Comparison of ENCODE assay signal across 13 cellular contexts in genomic region chr22:43897751-43898261, GRCh38. TPM values are rescaled to one million over a fixed set of nuclear protein-coding genes. Genes with fewer than 3 reads are reported as not detected.
A peak's percentile ranks its signal among the peaks of the same experiment; 100 is the strongest.
DNase-seq lines count a peak whose midpoint lies in the region; ATAC-seq, FAIRE-seq and TF ChIP-seq lines count a peak whose summit lies in the region.
"Had no signal": no experiment of that assay in that cellular context is flagged by ENCODE, and none has a peak within 500 bp of the region (broad histone marks: within the 10 kb centered on the region; RNA-seq: fewer than 3 reads in every experiment).

No MANE protein-coding gene starts in this region.

- H3K4me2 ChIP-seq in mesenchymal stem cell (ENCODE audit: low read length, poor library complexity, severe bottlenecking): no peak overlapping the region

- H3K36me3 Mint-ChIP-seq in Calu3 (ENCODE audit: insufficient read depth, unreplicated experiment): no peaks in the 10 kb centered on the region
- H3K36me3 Mint-ChIP-seq: activated CD8-positive, alpha-beta memory T cell treated with anti-CD3 and anti-CD28 coated beads, Interleukin-2, amount 10 ng/mL, durations not matched to agents 7 days and 5 days had no signal

- H3K4me3 ChIP-seq in bronchial epithelial cell (ENCODE audit: low read depth, low read length) (no peak overlapping the region), mesenchymal stem cell (ENCODE audit: insufficient read depth in 1 of 2, low read depth in 1 of 2, low read length in 2 of 2) (no peak overlapping the region), transverse colon (no peak overlapping the region)
- H3K4me3 ChIP-seq: cardiac muscle cell had no signal

- no peak overlapping the region for H2BK15ac ChIP-seq in mesenchymal stem cell (ENCODE audit: low read depth, poor library complexity, severe bottlenecking)

- CTCF ChIA-PET in Calu3 (lab: Charles Lee): interaction anchor here (1.0 to 1.1 kb wide), 2 partner anchors 15 to 48 kb away, joined by 4 read pairs; no protein-coding TSS in a partner anchor

- WGBS in mesenchymal stem cell: 61% methylated on average over 12 of the region's 12 CpGs
- 53 to 80% methylated on average over 1 to 12 of the region's 12 CpGs for WGBS in transverse colon (ENCODE audit: low coverage in 1 of 2), 2 donors

- peak overlapping the region; percentile 39 for H2AK5ac ChIP-seq in mesenchymal stem cell (ENCODE audit: low read length, severe bottlenecking)

- H3K4me1 ChIP-seq in mesenchymal stem cell (ENCODE audit: control insufficient read depth, insufficient read depth, low read depth, low read length) (peaks cover 34% of the 10 kb centered on the region), transverse colon (no peaks in the 10 kb centered on the region)

- TF ChIP-seq CTCF in Calu3 (IDR thresholded peaks at IDR 0.05; ENCODE audit: unreplicated experiment): no peak
- no peak for TF ChIP-seq CTCF in bronchial epithelial cell (IDR thresholded peaks at IDR 0.05; ENCODE audit: insufficient read depth, low read length, severe bottlenecking)
- TF ChIP-seq CTCF in transverse colon (IDR thresholded peaks at IDR 0.05): no peak

- ATAC-seq in GM21717 (IDR thresholded peaks at IDR 0.05; ENCODE audit: unreplicated experiment) (no peak), HG02973 (IDR thresholded peaks at IDR 0.05; ENCODE audit: unreplicated experiment) (no peak), HG02571 (IDR thresholded peaks at IDR 0.05; ENCODE audit: unreplicated experiment) (no peak)
- ATAC-seq: activated CD8-positive, alpha-beta memory T cell treated with anti-CD3 and anti-CD28 coated beads, Interleukin-2, amount 10 ng/mL, durations not matched to agents 7 days and 5 days; T-helper 17 cell had no signal

- in situ Hi-C loops in transverse colon (cut with MboI; ENCODE audit: low pct_ligation_motif_present in 1 of 4, low pct_unique_long_range_greater_than_20kb in 1 of 4, low sequenced_read_pairs in 3 of 4): no loop called here

- H3K27ac Mint-ChIP-seq in Calu3 (ENCODE audit: unreplicated experiment): no peak overlapping the region
- H3K27ac Mint-ChIP-seq: activated CD8-positive, alpha-beta memory T cell treated with anti-CD3 and anti-CD28 coated beads, Interleukin-2, amount 10 ng/mL, durations not matched to agents 7 days and 5 days had no signal

- H3K4ac ChIP-seq in mesenchymal stem cell (ENCODE audit: low read depth in 1 of 2, low read length in 2 of 2): no peak overlapping the region

- no peak for TF ChIP-seq POLR2A in transverse colon (IDR thresholded peaks at IDR 0.05)

- peak overlapping the region in 1 of 2 experiments; percentile 37 for H3K14ac ChIP-seq in mesenchymal stem cell (ENCODE audit: low read length in 2 of 2)

- H2BK5ac ChIP-seq in mesenchymal stem cell (ENCODE audit: low read depth, low read length, poor library complexity, severe bottlenecking): no peak overlapping the region

- no peaks in the 10 kb centered on the region for H3K79me1 ChIP-seq in mesenchymal stem cell (replicated peaks; ENCODE audit: low read length, poor library complexity, severe bottlenecking)

- no peaks in the 10 kb centered on the region for H3K9me3 ChIP-seq in mesenchymal stem cell (ENCODE audit: control insufficient read depth, low read length)
- H3K9me3 ChIP-seq in transverse colon: no peaks in the 10 kb centered on the region

- H2BK12ac ChIP-seq in mesenchymal stem cell (ENCODE audit: low read length in 2 of 2): no peak overlapping the region

- H3K9ac ChIP-seq in mesenchymal stem cell (ENCODE audit: low read length): no peak overlapping the region

- FAIRE-seq in bronchial epithelial cell (lab: Jason Lieb, UNC): peak; percentile 92

- H3K36me3 ChIP-seq in bronchial epithelial cell (ENCODE audit: control insufficient read depth, insufficient read depth, low read length): no peaks in the 10 kb centered on the region
- no peaks in the 10 kb centered on the region for H3K36me3 ChIP-seq in mesenchymal stem cell (ENCODE audit: control insufficient read depth in 1 of 2, insufficient read depth in 2 of 2, low read depth in 1 of 2, low read length in 2 of 2)
- H3K36me3 ChIP-seq in transverse colon: no peaks in the 10 kb centered on the region
- H3K36me3 ChIP-seq: cardiac muscle cell had no signal

- no peak overlapping the region for H2AFZ ChIP-seq in mesenchymal stem cell (ENCODE audit: low read depth, low read length)

- no peak overlapping the region for H3K4me3 Mint-ChIP-seq in Calu3 (ENCODE audit: low read depth, unreplicated experiment)
- H3K4me3 Mint-ChIP-seq: activated CD8-positive, alpha-beta memory T cell treated with anti-CD3 and anti-CD28 coated beads, Interleukin-2, amount 10 ng/mL, durations not matched to agents 7 days and 5 days; T-helper 17 cell had no signal

- peaks cover 4% of the 10 kb centered on the region for H3K27me3 ChIP-seq in bronchial epithelial cell (ENCODE audit: control insufficient read depth, insufficient read depth, low read length)
- peaks cover 13 to 24% of the 10 kb centered on the region in 2 experiments for H3K27me3 ChIP-seq in mesenchymal stem cell (ENCODE audit: control insufficient read depth in 1 of 2, insufficient read depth in 1 of 2, low read length in 2 of 2)
- peaks cover 13% of the 10 kb centered on the region for H3K27me3 ChIP-seq in transverse colon

- no peak overlapping the region for H2BK120ac ChIP-seq in mesenchymal stem cell (ENCODE audit: low read depth, low read length)

- peaks cover 86% of the 10 kb centered on the region for H3K27me3 Mint-ChIP-seq in Calu3 (ENCODE audit: unreplicated experiment)

- DNase-seq in Calu3 (peak; percentile 33), HK-2 (ENCODE audit: unreplicated experiment) (peak; percentile 63), bronchial epithelial cell (ENCODE audit: low read depth) (peak; percentile 77), mesenchymal stem cell (peak; percentile 66), transverse colon (no peak)
- DNase-seq: activated CD8-positive, alpha-beta memory T cell treated with anti-CD3 and anti-CD28 coated beads, Interleukin-2, amount 10 ng/mL, durations not matched to agents 7 days and 5 days; NCI-H1694; T-helper 17 cell had no signal

- intact Hi-C loops in Calu3 (cut with micrococcal nuclease; ENCODE audit: unreplicated experiment): no loop called here
- intact Hi-C loops in transverse colon (cut with DNase I; ENCODE audit: low total_unique reads): no loop called here

- H4K8ac ChIP-seq in mesenchymal stem cell (ENCODE audit: low read length): peak overlapping the region; percentile 33

- H3K9me3 Mint-ChIP-seq in Calu3 (ENCODE audit: low read depth, unreplicated experiment): no peaks in the 10 kb centered on the region

- H3K23ac ChIP-seq in mesenchymal stem cell (ENCODE audit: low read length in 2 of 2): no peak overlapping the region

- BruUV-seq in Calu3 (replicated peaks; lab: Mats Ljungman, UMichigan): no TSS peak

- TF ChIP-seq EP300 in transverse colon (IDR thresholded peaks at IDR 0.05; ENCODE audit: low read depth): no peak

- H3K18ac ChIP-seq in mesenchymal stem cell (ENCODE audit: low read depth in 1 of 2, low read length in 2 of 2): no peak overlapping the region

- H3K4me1 Mint-ChIP-seq in Calu3 (ENCODE audit: low read depth, unreplicated experiment): no peaks in the 10 kb centered on the region
- H3K4me1 Mint-ChIP-seq: activated CD8-positive, alpha-beta memory T cell treated with anti-CD3 and anti-CD28 coated beads, Interleukin-2, amount 10 ng/mL, durations not matched to agents 7 days and 5 days had no signal

- no peak overlapping the region for H4K91ac ChIP-seq in mesenchymal stem cell (ENCODE audit: low read length)

- H3K27ac ChIP-seq in mesenchymal stem cell (ENCODE audit: low read length, poor library complexity, severe bottlenecking) (no peak overlapping the region), transverse colon (no peak overlapping the region)
- H3K27ac ChIP-seq: cardiac muscle cell had no signal

RNA-seq across cellular contexts. Expression of gene PNPLA5, which starts 6.0 kb away (rescaled TPM):
- total RNA-seq in Calu3 (2022) (not detected in 2 replicates), bronchial epithelial cell (not detected in 2 replicates), transverse colon (not detected)
- polyA plus RNA-seq in mesenchymal stem cell (2013, experiment 1 of 2): not detected
- not detected for polyA plus RNA-seq in mesenchymal stem cell (2013, experiment 2 of 2)
- total RNA-seq: activated CD8-positive, alpha-beta memory T cell treated with anti-CD3 and anti-CD28 coated beads, Interleukin-2, amount 10 ng/mL, durations not matched to agents 7 days and 5 days; cardiac muscle cell; lung microvascular endothelial cell; T-helper 17 cell had no signal
- polyA plus RNA-seq: cardiac muscle cell had no signal

RNA-seq across cellular contexts. Expression of gene PNPLA3, which starts 25.8 kb away (rescaled TPM):
- total RNA-seq in Calu3 (2022): 8.0 and 9.5 TPM in 2 replicates
- 1.3 and 1.7 TPM in 2 replicates for total RNA-seq in bronchial epithelial cell
- polyA plus RNA-seq in mesenchymal stem cell (2013, experiment 1 of 2): 26.7 TPM
- 25.6 TPM for polyA plus RNA-seq in mesenchymal stem cell (2013, experiment 2 of 2)
- under 1 TPM in 1 of 4 donors, not detected in 3; 0.32 TPM for total RNA-seq in transverse colon
- total RNA-seq: T-helper 17 cell had no signal

RNA-seq across cellular contexts. Expression of gene SULT4A1, which starts 35.5 kb away (rescaled TPM):
- total RNA-seq in Calu3 (2022) (7.9 and 9.1 TPM in 2 replicates), bronchial epithelial cell (under 0.01 TPM in 2 replicates), transverse colon (under 1 TPM in 2 of 4 donors, not detected in 2; 0.32 to 0.68 TPM)
- polyA plus RNA-seq in mesenchymal stem cell (2013, experiment 1 of 2): 0.04 TPM
- 0.04 TPM for polyA plus RNA-seq in mesenchymal stem cell (2013, experiment 2 of 2)
- total RNA-seq: activated CD8-positive, alpha-beta memory T cell treated with anti-CD3 and anti-CD28 coated beads, Interleukin-2, amount 10 ng/mL, durations not matched to agents 7 days and 5 days; lung microvascular endothelial cell; T-helper 17 cell had no signal

RNA-seq across cellular contexts. Expression of gene SAMM50, which starts 57.4 kb away (rescaled TPM):
- total RNA-seq in Calu3 (2022): 47.0 and 55.3 TPM in 2 replicates
- total RNA-seq in bronchial epithelial cell: 28.7 and 32.6 TPM in 2 replicates
- 31.9 TPM for polyA plus RNA-seq in mesenchymal stem cell (2013, experiment 1 of 2)
- polyA plus RNA-seq in mesenchymal stem cell (2013, experiment 2 of 2): 31.7 TPM
- total RNA-seq in transverse colon: 10 to 100 TPM in 3 of 4 donors, 1 to 10 TPM in 1; 9.0 to 82.6 (median 33.3) TPM
